Comparison of ENCODE assay signal across 11 cellular contexts in the genomic region with DNA sequence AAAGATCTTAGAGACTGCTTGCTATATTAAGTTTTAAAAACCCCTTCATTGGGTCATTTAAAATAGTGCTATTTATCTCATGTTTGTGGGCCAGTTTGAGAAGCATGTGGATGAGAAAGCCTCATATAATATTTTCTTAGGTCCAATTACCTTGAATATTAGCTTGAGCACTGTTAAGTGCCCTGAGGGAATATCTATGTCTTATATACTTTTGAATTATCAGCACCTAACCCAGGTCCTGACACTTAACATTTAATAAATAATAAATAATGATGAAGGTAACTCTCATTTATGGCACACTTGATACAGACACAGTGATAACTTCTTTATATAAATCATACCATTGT. TPM values are rescaled to one million over a fixed set of nuclear protein-coding genes. Genes with fewer than 3 reads are reported as not detected.
DNase-seq lines count a peak whose midpoint lies in the region; ATAC-seq, FAIRE-seq and TF ChIP-seq lines count a peak whose summit lies in the region.
"Had no signal": no experiment of that assay in that cellular context is flagged by ENCODE, and none has a peak within 500 bp of the region (broad histone marks: within the 10 kb centered on the region; RNA-seq: fewer than 3 reads in every experiment).

No MANE protein-coding gene starts in this region.

- H3K27ac Mint-ChIP-seq in Caco-2 (ENCODE audit: unreplicated experiment) (peak overlapping the region; percentile 64), astrocyte (ENCODE audit: unreplicated experiment) (peak overlapping the region; percentile 86)

- H2BK12ac ChIP-seq in neuronal stem cell (ENCODE audit: low read length), result no peak overlapping the region

- H3K36me3 ChIP-seq in Caco-2 (ENCODE audit: control insufficient read depth, insufficient read depth, low read length), result no peaks in the 10 kb centered on the region
- H3K36me3 ChIP-seq in HCT116 (ENCODE audit: control insufficient read depth in 1 of 2, insufficient read depth in 2 of 2, low read length in 2 of 2), result no peaks in the 10 kb centered on the region
- no peaks in the 10 kb centered on the region for H3K36me3 ChIP-seq in astrocyte (ENCODE audit: insufficient read depth, low read length)
- H3K36me3 ChIP-seq in neuronal stem cell (replicated peaks in 1 of 2; ENCODE audit: control insufficient read depth in 2 of 2, insufficient read depth in 2 of 2, low read length in 2 of 2), result no peaks in the 10 kb centered on the region

- intact Hi-C loops in Caco-2 (cut with micrococcal nuclease; ENCODE audit: unreplicated experiment) (no loop called here), HCT116 (cut with micrococcal nuclease) (no loop called here)

- no peaks in the 10 kb centered on the region for H3K36me3 Mint-ChIP-seq in Caco-2 (ENCODE audit: insufficient read depth, unreplicated experiment)
- no peaks in the 10 kb centered on the region for H3K36me3 Mint-ChIP-seq in astrocyte (ENCODE audit: low read depth, unreplicated experiment)

- no peak overlapping the region for H2BK15ac ChIP-seq in neuronal stem cell (ENCODE audit: low read length)

- H3K9me3 Mint-ChIP-seq in Caco-2 (ENCODE audit: unreplicated experiment) (no peaks in the 10 kb centered on the region), astrocyte (ENCODE audit: unreplicated experiment) (no peaks in the 10 kb centered on the region)

- no peaks in the 10 kb centered on the region for H3K9me3 ChIP-seq in Caco-2
- H3K9me3 ChIP-seq in HCT116 (ENCODE audit: control insufficient read depth in 1 of 2, insufficient read depth in 1 of 2, low read depth in 1 of 2, low read length in 2 of 2), result no peaks in the 10 kb centered on the region
- no peaks in the 10 kb centered on the region for H3K9me3 ChIP-seq in astrocyte (ENCODE audit: insufficient read depth, low read depth, low read length)
- H3K9me3 ChIP-seq in neuronal stem cell (replicated peaks in 1 of 2; ENCODE audit: control insufficient read depth in 2 of 2, insufficient read depth in 1 of 2, low read depth in 1 of 2, low read length in 2 of 2), result no peaks in the 10 kb centered on the region

- no peak overlapping the region for H3K14ac ChIP-seq in neuronal stem cell (ENCODE audit: low read length)

- no TSS peak for BruUV-seq in Caco-2 (replicated peaks; lab: Mats Ljungman, UMichigan)
- no TSS peak for BruUV-seq in HCT116 (replicated peaks; lab: Mats Ljungman, UMichigan)

- no peak overlapping the region for H3K4me3 ChIP-seq in Caco-2 (ENCODE audit: low read depth, low read length)
- no peak overlapping the region for H3K4me3 ChIP-seq in HCT116 (replicated peaks in 1 of 2; ENCODE audit: low read depth in 1 of 2, low read length in 2 of 2)
- H3K4me3 ChIP-seq in astrocyte (ENCODE audit: insufficient read depth, low read depth, low read length), result no peak overlapping the region
- no peak overlapping the region for H3K4me3 ChIP-seq in neuronal stem cell (ENCODE audit: low read length in 2 of 2)
- peak overlapping the region in 1 of 2 donors; percentile 57 for H3K4me3 ChIP-seq in foreskin fibroblast (ENCODE audit: low read depth in 1 of 2, low read length in 2 of 2)

- H3K79me2 ChIP-seq in HCT116 (ENCODE audit: insufficient read depth, low read length) (no peaks in the 10 kb centered on the region), astrocyte (ENCODE audit: insufficient read depth, low read length) (no peaks in the 10 kb centered on the region)

- CTCF ChIA-PET in Caco-2 (lab: Charles Lee), result no interaction called here
- CTCF ChIA-PET in HCT116 (lab: Charles Lee), result no interaction called here

- H4K91ac ChIP-seq in neuronal stem cell (ENCODE audit: low read depth, low read length, poor library complexity), result no peak overlapping the region

- H2AK5ac ChIP-seq in neuronal stem cell (ENCODE audit: low read depth, low read length), result no peak overlapping the region

- TF ChIP-seq RAD21 in HCT116 (IDR thresholded peaks at IDR 0.05; ENCODE audit: low read depth), result no peak

- H3K27ac ChIP-seq in HCT116 (ENCODE audit: low read depth, low read length) (no peak overlapping the region), astrocyte (ENCODE audit: low read depth, low read length) (peak overlapping the region; percentile 10), neuronal stem cell (replicated peaks; ENCODE audit: low read length) (no peak overlapping the region)

- H3K9me2 ChIP-seq in HCT116 (ENCODE audit: insufficient read depth), result no peaks in the 10 kb centered on the region

- no peaks in the 10 kb centered on the region for H3K4me1 ChIP-seq in Caco-2
- peaks cover 0 to 8% of the 10 kb centered on the region in 2 experiments; a peak in 1 of 4 replicates for H3K4me1 ChIP-seq in HCT116 (ENCODE audit: control insufficient read depth in 1 of 2, insufficient read depth in 2 of 2, low read length in 2 of 2)
- no peaks in the 10 kb centered on the region for H3K4me1 ChIP-seq in astrocyte (ENCODE audit: insufficient read depth, low read length)
- no peaks in the 10 kb centered on the region for H3K4me1 ChIP-seq in neuronal stem cell (ENCODE audit: control insufficient read depth in 2 of 2, insufficient read depth in 1 of 2, low read depth in 1 of 2, low read length in 2 of 2)

- no peak for TF ChIP-seq POLR2A in HCT116 (IDR thresholded peaks at IDR 0.05; ENCODE audit: borderline replicate concordance, extremely low read depth, insufficient read depth, insufficient read length)

- POLR2A ChIA-PET in Caco-2 (lab: Charles Lee), result no interaction called here
- POLR2A ChIA-PET in HCT116 (lab: Charles Lee), result no interaction called here

- H3K4me3 Mint-ChIP-seq in Caco-2 (ENCODE audit: unreplicated experiment), result no peak overlapping the region
- H3K4me3 Mint-ChIP-seq in astrocyte (ENCODE audit: unreplicated experiment), result no peak overlapping the region

- H3K27me3 ChIP-seq in Caco-2 (replicated peaks; ENCODE audit: control insufficient read depth, insufficient read depth, low read length) (no peaks in the 10 kb centered on the region), HCT116 (ENCODE audit: insufficient read depth, low read length) (no peaks in the 10 kb centered on the region), astrocyte (ENCODE audit: insufficient read depth, low read length) (no peaks in the 10 kb centered on the region), neuronal stem cell (ENCODE audit: control insufficient read depth in 3 of 3, insufficient read depth in 3 of 3, low read depth in 1 of 3, low read length in 3 of 3) (no peaks in the 10 kb centered on the region)

- no peak overlapping the region for H2BK120ac ChIP-seq in neuronal stem cell (ENCODE audit: low read depth, low read length)

- H4K8ac ChIP-seq in neuronal stem cell (ENCODE audit: low read depth, low read length), result no peak overlapping the region

- no peaks in the 10 kb centered on the region for H4K20me1 ChIP-seq in HCT116 (ENCODE audit: insufficient read depth)
- no peaks in the 10 kb centered on the region for H4K20me1 ChIP-seq in astrocyte (ENCODE audit: insufficient read depth, low read length)

- TF ChIP-seq CTCF in Caco-2 (IDR thresholded peaks at IDR 0.05; ENCODE audit: insufficient read depth in 1 of 2, low read depth in 1 of 2, low read length in 1 of 2, severe bottlenecking in 1 of 2, unreplicated experiment in 1 of 2) (no peak), HCT116 (IDR thresholded peaks at IDR 0.05 in 2 of 3, conservative IDR thresholded peaks at IDR 0.05 in 1 of 3; ENCODE audit: borderline replicate concordance in 1 of 3, insufficient read depth in 1 of 3, low read depth in 2 of 3, low read length in 2 of 3) (no peak), astrocyte (IDR thresholded peaks at IDR 0.05; ENCODE audit: insufficient read depth, low read depth, low read length) (no peak), foreskin fibroblast (IDR thresholded peaks at IDR 0.05; ENCODE audit: low read depth, low read length) (no peak)

- no peak overlapping the region for H3K18ac ChIP-seq in neuronal stem cell (ENCODE audit: low read length)

- H3K9ac ChIP-seq in HCT116 (ENCODE audit: low read length) (no peak overlapping the region), astrocyte (ENCODE audit: low read length) (no peak overlapping the region), neuronal stem cell (ENCODE audit: low read depth, low read length, poor library complexity) (no peak overlapping the region)

- RAD21 ChIA-PET in HCT116 (lab: Charles Lee; ENCODE audit: low non-redundant PET in 1 of 2, low total read pairs in 2 of 2, uncharacterized antibody in 2 of 2, unreplicated experiment in 2 of 2), result no interaction called here

- H3K23ac ChIP-seq in neuronal stem cell (ENCODE audit: low read depth, low read length, poor library complexity), result no peak overlapping the region

- no peaks in the 10 kb centered on the region for H3K79me1 ChIP-seq in neuronal stem cell (ENCODE audit: low read depth, low read length)

- FAIRE-seq in astrocyte (lab: Jason Lieb, UNC), result no peak
- FAIRE-seq: TTC549 had no signal

- ATAC-seq in HCT116 (no peak), esophagus mucosa (no peak), HG03280 (IDR thresholded peaks at IDR 0.05; ENCODE audit: unreplicated experiment) (no peak)

- no peak for DNase-seq in Caco-2
- no peak for DNase-seq in HCT116 (ENCODE audit: low read depth, low spot score)
- DNase-seq in astrocyte (ENCODE audit: low read depth), result no peak
- DNase-seq in neuronal stem cell (ENCODE audit: low spot score), result no peak
- DNase-seq in foreskin fibroblast, result no peak
- no peak for DNase-seq in mesenteric fat pad (ENCODE audit: low spot score)
- DNase-seq: stimulated activated CD4-positive, alpha-beta T cell treated with anti-CD3 and anti-CD28 coated beads, Interleukin-2, amount 100 ng/mL, for 48 hours had no signal

- H3K27me3 Mint-ChIP-seq in Caco-2 (ENCODE audit: insufficient read depth, unreplicated experiment) (peaks cover 3% of the 10 kb centered on the region), astrocyte (ENCODE audit: low read depth, unreplicated experiment) (no peaks in the 10 kb centered on the region)

- no peak overlapping the region for H2BK5ac ChIP-seq in neuronal stem cell (ENCODE audit: low read length)

- no peak overlapping the region for H3K4ac ChIP-seq in neuronal stem cell (ENCODE audit: low read length)

- H3K4me1 Mint-ChIP-seq in Caco-2 (ENCODE audit: low read depth, unreplicated experiment) (no peaks in the 10 kb centered on the region), astrocyte (ENCODE audit: low read depth, unreplicated experiment) (peaks cover 19% of the 10 kb centered on the region)

- H2AFZ ChIP-seq in HCT116 (ENCODE audit: low read depth, low read length, poor library complexity, severe bottlenecking) (peak overlapping the region; percentile 46), astrocyte (ENCODE audit: low read depth, low read length) (no peak overlapping the region), neuronal stem cell (ENCODE audit: low read length) (peak overlapping the region; percentile 15)

- H3K4me2 ChIP-seq in HCT116 (ENCODE audit: low read length), result peak overlapping the region; percentile 22
- peak overlapping the region; percentile 77 for H3K4me2 ChIP-seq in astrocyte (ENCODE audit: low read length)
- H3K4me2 ChIP-seq in neuronal stem cell (ENCODE audit: insufficient read depth, low read length, poor library complexity, severe bottlenecking), result no peak overlapping the region

RNA-seq across cellular contexts. Expression of a gene that starts 0.3 kb away (rescaled TPM):
- total RNA-seq in Caco-2 (2022), result 0.23 TPM in 1 of 2 replicates, not detected in the other
- total RNA-seq in HCT116 (2021; ENCODE audit: unreplicated experiment), result 0.98 TPM
- polyA plus RNA-seq in HCT116 (2012), result 0.68 and 0.70 TPM in 2 replicates
- total RNA-seq in astrocyte, result 4.6 and 6.3 TPM in 2 replicates
- polyA plus RNA-seq in neuronal stem cell (2013, experiment 1 of 2), result not detected
- polyA plus RNA-seq in neuronal stem cell (2013, experiment 2 of 2), result not detected
- 15.9 TPM for total RNA-seq in esophagus mucosa
- total RNA-seq in mesenteric fat pad, result 45.9 TPM

RNA-seq across cellular contexts. Expression of a gene that starts 49.6 kb away (rescaled TPM):
- total RNA-seq in Caco-2 (2022) (not detected in 2 replicates), HCT116 (2021; ENCODE audit: unreplicated experiment) (not detected), astrocyte (not detected in 2 replicates), esophagus mucosa (not detected), mesenteric fat pad (not detected)
- polyA plus RNA-seq in HCT116 (2012), result not detected in 2 replicates
- polyA plus RNA-seq in neuronal stem cell (2013, experiment 1 of 2), result not detected
- polyA plus RNA-seq in neuronal stem cell (2013, experiment 2 of 2), result not detected
- polyA plus RNA-seq: esophagus had no signal
